ENCODE assay signal across 2 cellular contexts in the genomic region with DNA sequence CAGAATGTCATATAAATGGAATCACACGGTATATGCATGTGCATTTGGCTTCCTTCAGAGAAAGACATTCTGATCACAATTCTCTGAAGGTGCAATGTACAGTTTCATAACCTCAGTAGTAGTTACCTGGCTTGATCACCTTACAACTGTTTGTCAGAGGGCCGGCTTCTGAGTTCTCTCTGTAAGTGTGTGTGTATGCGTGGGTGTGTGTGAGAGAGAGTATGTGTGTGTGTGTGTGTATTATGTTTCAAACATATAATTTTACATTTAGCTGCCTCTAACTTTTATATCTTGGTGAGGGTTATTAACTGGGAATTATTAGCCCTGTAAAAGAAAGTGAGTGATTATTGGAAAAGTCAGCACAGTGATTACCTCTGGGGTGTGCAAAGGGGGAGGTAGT.
TF ChIP-seq lines count a peak whose summit lies in the region.

No MANE protein-coding gene starts in this region.

TF ChIP-seq in A549, 52 proteins besides CTCF, POLR2A, EP300 and RAD21 (continued from another document):
- TF ChIP-seq, protein P1, sequence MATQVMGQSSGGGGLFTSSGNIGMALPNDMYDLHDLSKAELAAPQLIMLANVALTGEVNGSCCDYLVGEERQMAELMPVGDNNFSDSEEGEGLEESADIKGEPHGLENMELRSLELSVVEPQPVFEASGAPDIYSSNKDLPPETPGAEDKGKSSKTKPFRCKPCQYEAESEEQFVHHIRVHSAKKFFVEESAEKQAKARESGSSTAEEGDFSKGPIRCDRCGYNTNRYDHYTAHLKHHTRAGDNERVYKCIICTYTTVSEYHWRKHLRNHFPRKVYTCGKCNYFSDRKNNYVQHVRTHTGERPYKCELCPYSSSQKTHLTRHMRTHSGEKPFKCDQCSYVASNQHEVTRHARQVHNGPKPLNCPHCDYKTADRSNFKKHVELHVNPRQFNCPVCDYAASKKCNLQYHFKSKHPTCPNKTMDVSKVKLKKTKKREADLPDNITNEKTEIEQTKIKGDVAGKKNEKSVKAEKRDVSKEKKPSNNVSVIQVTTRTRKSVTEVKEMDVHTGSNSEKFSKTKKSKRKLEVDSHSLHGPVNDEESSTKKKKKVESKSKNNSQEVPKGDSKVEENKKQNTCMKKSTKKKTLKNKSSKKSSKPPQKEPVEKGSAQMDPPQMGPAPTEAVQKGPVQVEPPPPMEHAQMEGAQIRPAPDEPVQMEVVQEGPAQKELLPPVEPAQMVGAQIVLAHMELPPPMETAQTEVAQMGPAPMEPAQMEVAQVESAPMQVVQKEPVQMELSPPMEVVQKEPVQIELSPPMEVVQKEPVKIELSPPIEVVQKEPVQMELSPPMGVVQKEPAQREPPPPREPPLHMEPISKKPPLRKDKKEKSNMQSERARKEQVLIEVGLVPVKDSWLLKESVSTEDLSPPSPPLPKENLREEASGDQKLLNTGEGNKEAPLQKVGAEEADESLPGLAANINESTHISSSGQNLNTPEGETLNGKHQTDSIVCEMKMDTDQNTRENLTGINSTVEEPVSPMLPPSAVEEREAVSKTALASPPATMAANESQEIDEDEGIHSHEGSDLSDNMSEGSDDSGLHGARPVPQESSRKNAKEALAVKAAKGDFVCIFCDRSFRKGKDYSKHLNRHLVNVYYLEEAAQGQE (IDR thresholded peaks at IDR 0.05): no peak
- TF ChIP-seq MYC (IDR thresholded peaks at IDR 0.05; ENCODE audit: borderline replicate concordance, low read length) (no peak), MAZ (IDR thresholded peaks at IDR 0.05; ENCODE audit: borderline replicate concordance, low read depth, low read length) (no peak), HOXB13 (CRISPR knock-in tag; IDR thresholded peaks at IDR 0.05; ENCODE audit: low read depth) (no peak), ZC3H11A (IDR thresholded peaks at IDR 0.05) (no peak), FOXS1 (CRISPR knock-in tag; IDR thresholded peaks at IDR 0.05) (no peak)

TF ChIP-seq in HEK293, 187 proteins besides CTCF, POLR2A, EP300 and RAD21 (continued from another document):
- TF ChIP-seq, protein P2, sequence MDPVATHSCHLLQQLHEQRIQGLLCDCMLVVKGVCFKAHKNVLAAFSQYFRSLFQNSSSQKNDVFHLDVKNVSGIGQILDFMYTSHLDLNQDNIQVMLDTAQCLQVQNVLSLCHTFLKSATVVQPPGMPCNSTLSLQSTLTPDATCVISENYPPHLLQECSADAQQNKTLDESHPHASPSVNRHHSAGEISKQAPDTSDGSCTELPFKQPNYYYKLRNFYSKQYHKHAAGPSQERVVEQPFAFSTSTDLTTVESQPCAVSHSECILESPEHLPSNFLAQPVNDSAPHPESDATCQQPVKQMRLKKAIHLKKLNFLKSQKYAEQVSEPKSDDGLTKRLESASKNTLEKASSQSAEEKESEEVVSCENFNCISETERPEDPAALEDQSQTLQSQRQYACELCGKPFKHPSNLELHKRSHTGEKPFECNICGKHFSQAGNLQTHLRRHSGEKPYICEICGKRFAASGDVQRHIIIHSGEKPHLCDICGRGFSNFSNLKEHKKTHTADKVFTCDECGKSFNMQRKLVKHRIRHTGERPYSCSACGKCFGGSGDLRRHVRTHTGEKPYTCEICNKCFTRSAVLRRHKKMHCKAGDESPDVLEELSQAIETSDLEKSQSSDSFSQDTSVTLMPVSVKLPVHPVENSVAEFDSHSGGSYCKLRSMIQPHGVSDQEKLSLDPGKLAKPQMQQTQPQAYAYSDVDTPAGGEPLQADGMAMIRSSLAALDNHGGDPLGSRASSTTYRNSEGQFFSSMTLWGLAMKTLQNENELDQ (tag by site-specific recombination; IDR thresholded peaks at IDR 0.05; ENCODE audit: low read depth): no peak
- TF ChIP-seq ZFP37 (tag by site-specific recombination; IDR thresholded peaks at IDR 0.05) (no peak), ZNF544 (tag by site-specific recombination; IDR thresholded peaks at IDR 0.05) (no peak), ZNF112 (tag by site-specific recombination; IDR thresholded peaks at IDR 0.05) (no peak), ZNF10 (tag by site-specific recombination; IDR thresholded peaks at IDR 0.05) (no peak), ZNF501 (tag by site-specific recombination; IDR thresholded peaks at IDR 0.05) (no peak), ZBTB1 (tag by site-specific recombination; IDR thresholded peaks at IDR 0.05) (no peak), ZNF571 (tag by site-specific recombination; IDR thresholded peaks at IDR 0.05) (no peak), ZNF114 (tag by site-specific recombination; IDR thresholded peaks at IDR 0.05) (no peak)
- TF ChIP-seq, protein P3, sequence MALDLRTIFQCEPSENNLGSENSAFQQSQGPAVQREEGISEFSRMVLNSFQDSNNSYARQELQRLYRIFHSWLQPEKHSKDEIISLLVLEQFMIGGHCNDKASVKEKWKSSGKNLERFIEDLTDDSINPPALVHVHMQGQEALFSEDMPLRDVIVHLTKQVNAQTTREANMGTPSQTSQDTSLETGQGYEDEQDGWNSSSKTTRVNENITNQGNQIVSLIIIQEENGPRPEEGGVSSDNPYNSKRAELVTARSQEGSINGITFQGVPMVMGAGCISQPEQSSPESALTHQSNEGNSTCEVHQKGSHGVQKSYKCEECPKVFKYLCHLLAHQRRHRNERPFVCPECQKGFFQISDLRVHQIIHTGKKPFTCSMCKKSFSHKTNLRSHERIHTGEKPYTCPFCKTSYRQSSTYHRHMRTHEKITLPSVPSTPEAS (tag by site-specific recombination; IDR thresholded peaks at IDR 0.05): no peak
